ENCODE assay signal across 8 cellular contexts in genomic region chr19:18682807-18683108, GRCh38. TPM values are rescaled to one million over a fixed set of nuclear protein-coding genes. Genes with fewer than 3 reads are reported as not detected.
DNase-seq lines count a peak whose midpoint lies in the region; ATAC-seq and TF ChIP-seq lines count a peak whose summit lies in the region.

No MANE protein-coding gene starts in this region.

- peaks cover 23% of the 10 kb centered on the region for H3K4me1 ChIP-seq in CD4-positive, CD25-positive, alpha-beta regulatory T cell (ENCODE audit: control insufficient read depth, insufficient read depth, low read length, poor library complexity, severe bottlenecking)
- H3K4me1 ChIP-seq in colonic mucosa (peaks cover 7% of the 10 kb centered on the region), foreskin keratinocyte (no peaks in the 10 kb centered on the region)

- H3K4me3 Mint-ChIP-seq in CD4-positive, CD25-positive, alpha-beta regulatory T cell = peak overlapping the region; percentile 74 to 84 (median 80)
- peak overlapping the region; percentile 83 to 86 (median 84) for H3K4me3 Mint-ChIP-seq in nephron

- H3K4me1 Mint-ChIP-seq in CD4-positive, CD25-positive, alpha-beta regulatory T cell = peaks cover 0 to 43% (median 16%) of the 10 kb centered on the region in 4 donors
- H3K4me1 Mint-ChIP-seq in nephron = peaks cover 11% of the 10 kb centered on the region

- TF ChIP-seq CTCF in colonic mucosa (IDR thresholded peaks at IDR 0.05) (no peak), nephron (IDR thresholded peaks at IDR 0.05; ENCODE audit: unreplicated experiment in 3 of 3) (no peak), foreskin keratinocyte (conservative IDR thresholded peaks at IDR 0.05) (no peak)

- intact Hi-C loops in colonic mucosa (cut with DNase I) = loop anchor here (10.0 kb wide), 1 partner anchor 162 kb away; no protein-coding TSS in a partner anchor

- H3K27me3 Mint-ChIP-seq in CD4-positive, CD25-positive, alpha-beta regulatory T cell = no peaks in the 10 kb centered on the region
- no peaks in the 10 kb centered on the region for H3K27me3 Mint-ChIP-seq in nephron (ENCODE audit: low read depth)

- no peaks in the 10 kb centered on the region for H3K36me3 ChIP-seq in CD4-positive, CD25-positive, alpha-beta regulatory T cell (ENCODE audit: control insufficient read depth, insufficient read depth, low read length)
- H3K36me3 ChIP-seq in colonic mucosa = no peaks in the 10 kb centered on the region

- peak overlapping the region; percentile 56 to 82 for H3K9ac ChIP-seq in colonic mucosa (ENCODE audit: low read depth in 2 of 2, low read length in 2 of 2)

- no peaks in the 10 kb centered on the region for H3K9me3 ChIP-seq in CD4-positive, CD25-positive, alpha-beta regulatory T cell (ENCODE audit: control insufficient read depth in 2 of 2, low read length in 2 of 2)
- H3K9me3 ChIP-seq in colonic mucosa = no peaks in the 10 kb centered on the region

- no peak for DNase-seq in CD4-positive, CD25-positive, alpha-beta regulatory T cell
- DNase-seq in M059J (ENCODE audit: low read depth) = peak; percentile 14
- DNase-seq in colonic mucosa = no peak
- DNase-seq in NCI-H524 (lab: John Stamatoyannopoulos, UW) = no peak
- DNase-seq in foreskin keratinocyte = no peak
- no peak for DNase-seq in AG20443 (ENCODE audit: low spot score)

- ATAC-seq in CD4-positive, CD25-positive, alpha-beta regulatory T cell (ENCODE audit: low read depth in 2 of 2) = no peak
- ATAC-seq in HG02759 (IDR thresholded peaks at IDR 0.05; ENCODE audit: unreplicated experiment) = no peak
- no peak for ATAC-seq in foreskin keratinocyte

- H3K27me3 ChIP-seq in CD4-positive, CD25-positive, alpha-beta regulatory T cell (ENCODE audit: control insufficient read depth, insufficient read depth, low read length) = no peaks in the 10 kb centered on the region
- H3K27me3 ChIP-seq in colonic mucosa (no peaks in the 10 kb centered on the region), foreskin keratinocyte (no peaks in the 10 kb centered on the region)

- no peaks in the 10 kb centered on the region for H3K9me3 Mint-ChIP-seq in CD4-positive, CD25-positive, alpha-beta regulatory T cell
- H3K9me3 Mint-ChIP-seq in nephron = no peaks in the 10 kb centered on the region

- no peak overlapping the region for H3K27ac ChIP-seq in CD4-positive, CD25-positive, alpha-beta regulatory T cell (ENCODE audit: insufficient read depth, low read length, poor library complexity, severe bottlenecking)
- no peak overlapping the region for H3K27ac ChIP-seq in colonic mucosa
- H3K27ac ChIP-seq in foreskin keratinocyte = no peak overlapping the region

- peaks cover 7% of the 10 kb centered on the region for H3K36me3 Mint-ChIP-seq in CD4-positive, CD25-positive, alpha-beta regulatory T cell
- H3K36me3 Mint-ChIP-seq in nephron (ENCODE audit: low read depth) = no peaks in the 10 kb centered on the region

- H3K4me3 ChIP-seq in CD4-positive, CD25-positive, alpha-beta regulatory T cell (ENCODE audit: low read depth, low read length) = peak overlapping the region; percentile 73
- H3K4me3 ChIP-seq in colonic mucosa = peak overlapping the region; percentile 54

- peak overlapping the region; percentile 63 to 87 (median 71) for H3K27ac Mint-ChIP-seq in CD4-positive, CD25-positive, alpha-beta regulatory T cell
- peak overlapping the region; percentile 10 to 91 (median 48) for H3K27ac Mint-ChIP-seq in nephron

RNA-seq across cellular contexts. Expression of gene CRTC1, which starts 0.7 kb away (rescaled TPM):
- total RNA-seq in CD4-positive, CD25-positive, alpha-beta regulatory T cell = 20.2 TPM
- 1 to 10 TPM in 2 of 4 donors, under 1 TPM in 2; 0.47 to 1.5 (median 0.82) TPM for polyA plus RNA-seq in CD4-positive, CD25-positive, alpha-beta regulatory T cell
- total RNA-seq in M059J (2014; rRNA removed; shearing (Covaris generic)) = 0.64 and 2.8 TPM in 2 replicates
- 10 to 100 TPM in 1 of 2 donors, 1 to 10 TPM in 1; 7.6 to 10.3 TPM for total RNA-seq in colonic mucosa
- 1.7 and 1.9 TPM in 2 replicates for total RNA-seq in foreskin keratinocyte
- polyA plus RNA-seq in foreskin keratinocyte = 2.9 and 3.5 TPM in 2 replicates

RNA-seq across cellular contexts. Expression of gene KLHL26, which starts 45.9 kb away (rescaled TPM):
- 16.7 TPM for total RNA-seq in CD4-positive, CD25-positive, alpha-beta regulatory T cell
- polyA plus RNA-seq in CD4-positive, CD25-positive, alpha-beta regulatory T cell = 1 to 10 TPM; 1.8 to 4.0 (median 2.6) TPM
- total RNA-seq in M059J (2014; rRNA removed; shearing (Covaris generic)) = 2.2 and 3.6 TPM in 2 replicates
- 10 to 100 TPM in 1 of 2 donors, 1 to 10 TPM in 1; 7.3 to 14.7 TPM for total RNA-seq in colonic mucosa
- total RNA-seq in foreskin keratinocyte = 2.4 and 2.8 TPM in 2 replicates
- polyA plus RNA-seq in foreskin keratinocyte = 1.5 and 1.8 TPM in 2 replicates
